In the genomic region with DNA sequence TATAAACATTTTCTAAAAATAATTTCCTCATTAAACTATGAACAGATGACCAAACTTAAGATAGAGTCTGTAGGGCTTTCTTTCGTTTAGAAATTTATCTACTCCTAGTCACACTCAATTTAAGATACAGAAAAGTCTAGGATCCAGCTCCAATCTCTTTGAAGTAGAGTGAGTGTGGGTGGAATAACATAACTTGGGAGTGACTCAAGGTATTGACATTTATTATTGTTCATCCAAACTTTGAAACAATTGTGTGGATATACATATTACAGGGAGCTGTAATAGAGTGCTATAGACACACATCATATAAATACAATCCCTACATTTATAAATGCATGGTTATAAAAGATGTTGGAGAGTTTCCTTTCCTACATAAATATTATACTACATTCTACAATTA, we compare ENCODE assay signal across 29 cellular contexts.
"Had no signal": no experiment of that assay in that cellular context is flagged by ENCODE, and none has a peak within 500 bp of the region (broad histone marks: within the 10 kb centered on the region; RNA-seq: fewer than 3 reads in every experiment).

No MANE protein-coding gene starts in this region.

- H3K4me1 Mint-ChIP-seq: activated B cell treated with CpG ODN at 0.5 μM for 24 hours; activated CD8-positive, alpha-beta memory T cell treated with anti-CD3 and anti-CD28 coated beads, Interleukin-2, amount 10 ng/mL, durations not matched to agents 7 days and 5 days; activated naive CD4-positive, alpha-beta T cell treated with anti-CD3 and anti-CD28 coated beads, Interleukin-2, amount 50 U/mL, for 24 hours; nephron; stimulated activated naive B cell treated with anti-CD40 and anti-IgM and Interleukin-4, amounts not matched to agents 10 μg/mL and 1 μg/mL and 100 μg/mL, for 72 hours had no signal

- H3K36me3 ChIP-seq: brain microvascular endothelial cell, esophagus squamous epithelium, left ventricle myocardium inferior, neutrophil, suprapubic skin, tibial artery, upper lobe of right lung had no signal

- H3K9me3 ChIP-seq: esophagus squamous epithelium, neutrophil, psoas muscle, suprapubic skin, tibial artery, upper lobe of right lung had no signal

- H3K27ac ChIP-seq: brain microvascular endothelial cell, epithelial cell of prostate, esophagus squamous epithelium, left ventricle myocardium inferior, neutrophil, parathyroid adenoma, psoas muscle, suprapubic skin, tibial artery, upper lobe of right lung had no signal

- H3K4me3 Mint-ChIP-seq: activated B cell treated with CpG ODN at 0.5 μM for 24 hours; activated CD8-positive, alpha-beta memory T cell treated with anti-CD3 and anti-CD28 coated beads, Interleukin-2, amount 10 ng/mL, durations not matched to agents 7 days and 5 days; activated CD8-positive, alpha-beta T cell treated with anti-CD3 and anti-CD28 coated beads for 36 hours; activated naive CD4-positive, alpha-beta T cell treated with anti-CD3 and anti-CD28 coated beads, Interleukin-2, amount 50 U/mL, for 24 hours; dendritic cell treated with granulocyte-macrophage colony-stimulating factor and Interleukin-4, amounts not matched to agents 40 ng/mL and 50 ng/mL, for 4 days; nephron; stimulated activated naive B cell treated with anti-CD40 and anti-IgM and Interleukin-4, amounts not matched to agents 10 μg/mL and 1 μg/mL and 100 μg/mL, for 72 hours; T-helper 2 cell treated with Interferon-gamma antibody and Interleukin-4, amounts not matched to agents 5 μg/mL and 100 μg/mL, for 36 hours had no signal

- FAIRE-seq: frontal cortex, islet of Langerhans had no signal

- H3K4me3 ChIP-seq: esophagus squamous epithelium, left ventricle myocardium inferior, lung, psoas muscle, suprapubic skin, tibial artery, upper lobe of right lung had no signal

- H3K27me3 ChIP-seq: brain microvascular endothelial cell, esophagus squamous epithelium, neutrophil, suprapubic skin, tibial artery, upper lobe of right lung had no signal

- H3K27ac Mint-ChIP-seq: activated B cell treated with CpG ODN at 0.5 μM for 24 hours; activated CD8-positive, alpha-beta memory T cell treated with anti-CD3 and anti-CD28 coated beads, Interleukin-2, amount 10 ng/mL, durations not matched to agents 7 days and 5 days; activated CD8-positive, alpha-beta T cell treated with anti-CD3 and anti-CD28 coated beads for 36 hours; activated naive CD4-positive, alpha-beta T cell treated with anti-CD3 and anti-CD28 coated beads, Interleukin-2, amount 50 U/mL, for 24 hours; activated T-helper 2 cell treated with anti-CD3 and anti-CD28 coated beads, Interferon-gamma antibody, Interleukin-2, Interleukin-4, amounts not matched to agents 10 μg/mL and 5 μg/mL and 100 μg/mL, durations not matched to agents 14 hours and 24 hours and 36 hours; dendritic cell treated with granulocyte-macrophage colony-stimulating factor and Interleukin-4, amounts not matched to agents 40 ng/mL and 50 ng/mL, for 4 days; nephron; stimulated activated naive B cell treated with anti-CD40 and anti-IgM and Interleukin-4, amounts not matched to agents 10 μg/mL and 1 μg/mL and 100 μg/mL, for 72 hours; T-helper 2 cell treated with Interferon-gamma antibody and Interleukin-4, amounts not matched to agents 5 μg/mL and 100 μg/mL, for 36 hours had no signal

- H3K4me1 ChIP-seq: esophagus squamous epithelium, left ventricle myocardium inferior, parathyroid adenoma, psoas muscle, suprapubic skin, tibial artery, upper lobe of right lung had no signal

- H3K9me3 Mint-ChIP-seq: dendritic cell treated with granulocyte-macrophage colony-stimulating factor and Interleukin-4, amounts not matched to agents 40 ng/mL and 50 ng/mL, for 4 days; nephron; stimulated activated naive B cell treated with anti-CD40 and anti-IgM and Interleukin-4, amounts not matched to agents 10 μg/mL and 1 μg/mL and 100 μg/mL, for 72 hours had no signal

- DNase-seq: activated B cell treated with CpG ODN at 0.5 μM for 24 hours; activated CD4-positive, alpha-beta T cell treated with anti-CD3 and anti-CD28 coated beads, Interleukin-2, amount 50 U/mL, for 1 hour; activated CD8-positive, alpha-beta memory T cell treated with anti-CD3 and anti-CD28 coated beads, Interleukin-2, amount 10 ng/mL, durations not matched to agents 7 days and 5 days; activated CD8-positive, alpha-beta T cell treated with anti-CD3 and anti-CD28 coated beads for 36 hours; activated T-cell treated with anti-CD3 and anti-CD28 coated beads, Interleukin-2, amount 50 U/mL, for 48 hours; brain microvascular endothelial cell; central memory CD4-positive, alpha-beta T cell; effector CD4-positive, alpha-beta T cell; esophagus squamous epithelium; left ventricle myocardium inferior; psoas muscle; stimulated activated CD4-positive, alpha-beta T cell treated with anti-CD3 and anti-CD28 coated beads, Interleukin-15, amount 100 ng/mL, for 24 hours; stimulated activated CD4-positive, alpha-beta T cell treated with anti-CD3 and anti-CD28 coated beads, Interleukin-2, amount 100 ng/mL, for 24 hours; stimulated activated naive B cell treated with anti-CD40 and anti-IgM and Interleukin-4, amounts not matched to agents 10 μg/mL and 1 μg/mL and 100 μg/mL, for 72 hours; T-helper 1 cell; tibial artery; upper lobe of right lung had no signal

- H3K27me3 Mint-ChIP-seq: activated B cell treated with CpG ODN at 0.5 μM for 24 hours; activated CD8-positive, alpha-beta memory T cell treated with anti-CD3 and anti-CD28 coated beads, Interleukin-2, amount 10 ng/mL, durations not matched to agents 7 days and 5 days; activated CD8-positive, alpha-beta T cell treated with anti-CD3 and anti-CD28 coated beads for 36 hours; activated naive CD4-positive, alpha-beta T cell treated with anti-CD3 and anti-CD28 coated beads, Interleukin-2, amount 50 U/mL, for 24 hours; dendritic cell treated with granulocyte-macrophage colony-stimulating factor and Interleukin-4, amounts not matched to agents 40 ng/mL and 50 ng/mL, for 4 days; stimulated activated naive B cell treated with anti-CD40 and anti-IgM and Interleukin-4, amounts not matched to agents 10 μg/mL and 1 μg/mL and 100 μg/mL, for 72 hours had no signal

- H3K36me3 Mint-ChIP-seq: activated CD8-positive, alpha-beta memory T cell treated with anti-CD3 and anti-CD28 coated beads, Interleukin-2, amount 10 ng/mL, durations not matched to agents 7 days and 5 days; activated naive CD4-positive, alpha-beta T cell treated with anti-CD3 and anti-CD28 coated beads, Interleukin-2, amount 50 U/mL, for 24 hours; stimulated activated naive B cell treated with anti-CD40 and anti-IgM and Interleukin-4, amounts not matched to agents 10 μg/mL and 1 μg/mL and 100 μg/mL, for 72 hours had no signal
